ENCODE assay signal across 2 cellular contexts in genomic region chr9:133609311-133610098, GRCh38.
TF ChIP-seq lines count a peak whose summit lies in the region.

Gene FAM163B (minus strand): TSS chr9:133609389. CDS start chr9:133580223, 29,166 bp downstream.

TF ChIP-seq in PFSK-1, 5 proteins besides CTCF, POLR2A, EP300 and RAD21 (continued from another document):
- TF ChIP-seq, protein P1, sequence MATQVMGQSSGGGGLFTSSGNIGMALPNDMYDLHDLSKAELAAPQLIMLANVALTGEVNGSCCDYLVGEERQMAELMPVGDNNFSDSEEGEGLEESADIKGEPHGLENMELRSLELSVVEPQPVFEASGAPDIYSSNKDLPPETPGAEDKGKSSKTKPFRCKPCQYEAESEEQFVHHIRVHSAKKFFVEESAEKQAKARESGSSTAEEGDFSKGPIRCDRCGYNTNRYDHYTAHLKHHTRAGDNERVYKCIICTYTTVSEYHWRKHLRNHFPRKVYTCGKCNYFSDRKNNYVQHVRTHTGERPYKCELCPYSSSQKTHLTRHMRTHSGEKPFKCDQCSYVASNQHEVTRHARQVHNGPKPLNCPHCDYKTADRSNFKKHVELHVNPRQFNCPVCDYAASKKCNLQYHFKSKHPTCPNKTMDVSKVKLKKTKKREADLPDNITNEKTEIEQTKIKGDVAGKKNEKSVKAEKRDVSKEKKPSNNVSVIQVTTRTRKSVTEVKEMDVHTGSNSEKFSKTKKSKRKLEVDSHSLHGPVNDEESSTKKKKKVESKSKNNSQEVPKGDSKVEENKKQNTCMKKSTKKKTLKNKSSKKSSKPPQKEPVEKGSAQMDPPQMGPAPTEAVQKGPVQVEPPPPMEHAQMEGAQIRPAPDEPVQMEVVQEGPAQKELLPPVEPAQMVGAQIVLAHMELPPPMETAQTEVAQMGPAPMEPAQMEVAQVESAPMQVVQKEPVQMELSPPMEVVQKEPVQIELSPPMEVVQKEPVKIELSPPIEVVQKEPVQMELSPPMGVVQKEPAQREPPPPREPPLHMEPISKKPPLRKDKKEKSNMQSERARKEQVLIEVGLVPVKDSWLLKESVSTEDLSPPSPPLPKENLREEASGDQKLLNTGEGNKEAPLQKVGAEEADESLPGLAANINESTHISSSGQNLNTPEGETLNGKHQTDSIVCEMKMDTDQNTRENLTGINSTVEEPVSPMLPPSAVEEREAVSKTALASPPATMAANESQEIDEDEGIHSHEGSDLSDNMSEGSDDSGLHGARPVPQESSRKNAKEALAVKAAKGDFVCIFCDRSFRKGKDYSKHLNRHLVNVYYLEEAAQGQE (IDR thresholded peaks at IDR 0.05; ENCODE audit: insufficient read depth in 1 of 2, low read depth in 2 of 2, low read length in 2 of 2) = peak; percentile 94 to 98

TF ChIP-seq in HepG2, 621 proteins besides CTCF, POLR2A, EP300 and RAD21 (continued from another document and continues in another):
- TF ChIP-seq, protein P2, sequence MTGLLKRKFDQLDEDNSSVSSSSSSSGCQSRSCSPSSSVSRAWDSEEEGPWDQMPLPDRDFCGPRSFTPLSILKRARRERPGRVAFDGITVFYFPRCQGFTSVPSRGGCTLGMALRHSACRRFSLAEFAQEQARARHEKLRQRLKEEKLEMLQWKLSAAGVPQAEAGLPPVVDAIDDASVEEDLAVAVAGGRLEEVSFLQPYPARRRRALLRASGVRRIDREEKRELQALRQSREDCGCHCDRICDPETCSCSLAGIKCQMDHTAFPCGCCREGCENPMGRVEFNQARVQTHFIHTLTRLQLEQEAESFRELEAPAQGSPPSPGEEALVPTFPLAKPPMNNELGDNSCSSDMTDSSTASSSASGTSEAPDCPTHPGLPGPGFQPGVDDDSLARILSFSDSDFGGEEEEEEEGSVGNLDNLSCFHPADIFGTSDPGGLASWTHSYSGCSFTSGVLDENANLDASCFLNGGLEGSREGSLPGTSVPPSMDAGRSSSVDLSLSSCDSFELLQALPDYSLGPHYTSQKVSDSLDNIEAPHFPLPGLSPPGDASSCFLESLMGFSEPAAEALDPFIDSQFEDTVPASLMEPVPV (CRISPR knock-in tag; IDR thresholded peaks at IDR 0.05) = no peak
- TF ChIP-seq, protein P3, sequence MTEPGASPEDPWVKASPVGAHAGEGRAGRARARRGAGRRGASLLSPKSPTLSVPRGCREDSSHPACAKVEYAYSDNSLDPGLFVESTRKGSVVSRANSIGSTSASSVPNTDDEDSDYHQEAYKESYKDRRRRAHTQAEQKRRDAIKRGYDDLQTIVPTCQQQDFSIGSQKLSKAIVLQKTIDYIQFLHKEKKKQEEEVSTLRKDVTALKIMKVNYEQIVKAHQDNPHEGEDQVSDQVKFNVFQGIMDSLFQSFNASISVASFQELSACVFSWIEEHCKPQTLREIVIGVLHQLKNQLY (CRISPR knock-in tag; IDR thresholded peaks at IDR 0.05) = no peak
- no peak for TF ChIP-seq ZNF550 (CRISPR knock-in tag; IDR thresholded peaks at IDR 0.05; ENCODE audit: borderline replicate concordance)
- TF ChIP-seq BHLHE40 (IDR thresholded peaks at IDR 0.05; ENCODE audit: low read length) = no peak
- TF ChIP-seq ZNF576 (CRISPR knock-in tag; IDR thresholded peaks at IDR 0.05) = no peak
- no peak for TF ChIP-seq ZNF24 (IDR thresholded peaks at IDR 0.05)
- no peak for TF ChIP-seq HIVEP1 (CRISPR knock-in tag; IDR thresholded peaks at IDR 0.05)
- TF ChIP-seq, protein P4, sequence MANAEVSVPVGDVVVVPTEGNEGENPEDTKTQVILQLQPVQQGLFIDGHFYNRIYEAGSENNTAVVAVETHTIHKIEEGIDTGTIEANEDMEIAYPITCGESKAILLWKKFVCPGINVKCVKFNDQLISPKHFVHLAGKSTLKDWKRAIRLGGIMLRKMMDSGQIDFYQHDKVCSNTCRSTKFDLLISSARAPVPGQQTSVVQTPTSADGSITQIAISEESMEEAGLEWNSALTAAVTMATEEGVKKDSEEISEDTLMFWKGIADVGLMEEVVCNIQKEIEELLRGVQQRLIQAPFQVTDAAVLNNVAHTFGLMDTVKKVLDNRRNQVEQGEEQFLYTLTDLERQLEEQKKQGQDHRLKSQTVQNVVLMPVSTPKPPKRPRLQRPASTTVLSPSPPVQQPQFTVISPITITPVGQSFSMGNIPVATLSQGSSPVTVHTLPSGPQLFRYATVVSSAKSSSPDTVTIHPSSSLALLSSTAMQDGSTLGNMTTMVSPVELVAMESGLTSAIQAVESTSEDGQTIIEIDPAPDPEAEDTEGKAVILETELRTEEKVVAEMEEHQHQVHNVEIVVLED (CRISPR knock-in tag; IDR thresholded peaks at IDR 0.05; ENCODE audit: borderline replicate concordance) = no peak
- TF ChIP-seq GPN1 (CRISPR knock-in tag; IDR thresholded peaks at IDR 0.05; ENCODE audit: borderline replicate concordance) = no peak
- no peak for TF ChIP-seq ZNF670 (CRISPR knock-in tag; IDR thresholded peaks at IDR 0.05; ENCODE audit: borderline replicate concordance)
- no peak for TF ChIP-seq FOXJ3 (CRISPR knock-in tag; IDR thresholded peaks at IDR 0.05; ENCODE audit: borderline replicate concordance)
- TF ChIP-seq CEBPG (CRISPR knock-in tag; IDR thresholded peaks at IDR 0.05) = no peak
- TF ChIP-seq FOXP4 (CRISPR knock-in tag; IDR thresholded peaks at IDR 0.05) = no peak
- TF ChIP-seq ZNF691 (CRISPR knock-in tag; IDR thresholded peaks at IDR 0.05; ENCODE audit: borderline replicate concordance, low read depth) = no peak
- TF ChIP-seq RARG (CRISPR knock-in tag; IDR thresholded peaks at IDR 0.05; ENCODE audit: low read depth) = no peak
- TF ChIP-seq ZSCAN9 (CRISPR knock-in tag; IDR thresholded peaks at IDR 0.05; ENCODE audit: borderline replicate concordance) = peak; percentile 72; the same call in 1 of the 2 replicates
- TF ChIP-seq EHMT2 (IDR thresholded peaks at IDR 0.05; ENCODE audit: borderline replicate concordance, low read depth, low read length) = peak; percentile 79; the same call in 1 of the 2 replicates
- no peak for TF ChIP-seq HNF4G (IDR thresholded peaks at IDR 0.05; ENCODE audit: borderline replicate concordance, low read depth, low read length)
- no peak for TF ChIP-seq HNF4G (CRISPR knock-in tag; IDR thresholded peaks at IDR 0.05; ENCODE audit: borderline replicate concordance, low read depth)
- 0 out of 2 replicates have a peak, but pooled peaks have one; percentile 48 for TF ChIP-seq EEA1 (CRISPR knock-in tag; IDR thresholded peaks at IDR 0.05; ENCODE audit: borderline replicate concordance)
- no peak for TF ChIP-seq GZF1 (CRISPR knock-in tag; IDR thresholded peaks at IDR 0.05)
- TF ChIP-seq ZNF558 (CRISPR knock-in tag; IDR thresholded peaks at IDR 0.05; ENCODE audit: borderline replicate concordance) = no peak; the same call in 1 of the 2 replicates
- no peak for TF ChIP-seq SCMH1 (CRISPR knock-in tag; IDR thresholded peaks at IDR 0.05; ENCODE audit: borderline replicate concordance)
- no peak for TF ChIP-seq ATRX (CRISPR knock-in tag; IDR thresholded peaks at IDR 0.05; ENCODE audit: borderline replicate concordance)
- peak; percentile 89; the same call in 1 of the 2 replicates for TF ChIP-seq ZNF766 (CRISPR knock-in tag; IDR thresholded peaks at IDR 0.05; ENCODE audit: borderline replicate concordance)
- TF ChIP-seq ZNF264 (CRISPR knock-in tag; IDR thresholded peaks at IDR 0.05) = no peak
- TF ChIP-seq ZBTB42 (CRISPR knock-in tag; IDR thresholded peaks at IDR 0.05) = no peak
- no peak for TF ChIP-seq RXRA (CRISPR knock-in tag; IDR thresholded peaks at IDR 0.05)
- TF ChIP-seq MIXL1 (CRISPR knock-in tag; IDR thresholded peaks at IDR 0.05) = no peak
- no peak for TF ChIP-seq ZMAT5 (CRISPR knock-in tag; IDR thresholded peaks at IDR 0.05; ENCODE audit: borderline replicate concordance, low read depth)
- TF ChIP-seq KDM2A (CRISPR knock-in tag; IDR thresholded peaks at IDR 0.05; ENCODE audit: borderline replicate concordance, low read depth) = peak; percentile 41; the same call in 1 of the 2 replicates
- TF ChIP-seq ARID5B (CRISPR knock-in tag; IDR thresholded peaks at IDR 0.05) = peak; percentile 32; the same call in 1 of the 2 replicates
- TF ChIP-seq ZNF329 (CRISPR knock-in tag; IDR thresholded peaks at IDR 0.05; ENCODE audit: low read depth) = peak; percentile 70; the same call in 1 of the 2 replicates
- TF ChIP-seq, protein P5, sequence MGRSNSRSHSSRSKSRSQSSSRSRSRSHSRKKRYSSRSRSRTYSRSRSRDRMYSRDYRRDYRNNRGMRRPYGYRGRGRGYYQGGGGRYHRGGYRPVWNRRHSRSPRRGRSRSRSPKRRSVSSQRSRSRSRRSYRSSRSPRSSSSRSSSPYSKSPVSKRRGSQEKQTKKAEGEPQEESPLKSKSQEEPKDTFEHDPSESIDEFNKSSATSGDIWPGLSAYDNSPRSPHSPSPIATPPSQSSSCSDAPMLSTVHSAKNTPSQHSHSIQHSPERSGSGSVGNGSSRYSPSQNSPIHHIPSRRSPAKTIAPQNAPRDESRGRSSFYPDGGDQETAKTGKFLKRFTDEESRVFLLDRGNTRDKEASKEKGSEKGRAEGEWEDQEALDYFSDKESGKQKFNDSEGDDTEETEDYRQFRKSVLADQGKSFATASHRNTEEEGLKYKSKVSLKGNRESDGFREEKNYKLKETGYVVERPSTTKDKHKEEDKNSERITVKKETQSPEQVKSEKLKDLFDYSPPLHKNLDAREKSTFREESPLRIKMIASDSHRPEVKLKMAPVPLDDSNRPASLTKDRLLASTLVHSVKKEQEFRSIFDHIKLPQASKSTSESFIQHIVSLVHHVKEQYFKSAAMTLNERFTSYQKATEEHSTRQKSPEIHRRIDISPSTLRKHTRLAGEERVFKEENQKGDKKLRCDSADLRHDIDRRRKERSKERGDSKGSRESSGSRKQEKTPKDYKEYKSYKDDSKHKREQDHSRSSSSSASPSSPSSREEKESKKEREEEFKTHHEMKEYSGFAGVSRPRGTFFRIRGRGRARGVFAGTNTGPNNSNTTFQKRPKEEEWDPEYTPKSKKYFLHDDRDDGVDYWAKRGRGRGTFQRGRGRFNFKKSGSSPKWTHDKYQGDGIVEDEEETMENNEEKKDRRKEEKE (IDR thresholded peaks at IDR 0.05) = no peak
- TF ChIP-seq HOXA9 (CRISPR knock-in tag; IDR thresholded peaks at IDR 0.05; ENCODE audit: borderline replicate concordance) = no peak
- peak; percentile 76; the same call in 1 of the 2 replicates for TF ChIP-seq ATF7-NPFF (CRISPR knock-in tag; IDR thresholded peaks at IDR 0.05; ENCODE audit: low read depth)
- TF ChIP-seq, protein P6, sequence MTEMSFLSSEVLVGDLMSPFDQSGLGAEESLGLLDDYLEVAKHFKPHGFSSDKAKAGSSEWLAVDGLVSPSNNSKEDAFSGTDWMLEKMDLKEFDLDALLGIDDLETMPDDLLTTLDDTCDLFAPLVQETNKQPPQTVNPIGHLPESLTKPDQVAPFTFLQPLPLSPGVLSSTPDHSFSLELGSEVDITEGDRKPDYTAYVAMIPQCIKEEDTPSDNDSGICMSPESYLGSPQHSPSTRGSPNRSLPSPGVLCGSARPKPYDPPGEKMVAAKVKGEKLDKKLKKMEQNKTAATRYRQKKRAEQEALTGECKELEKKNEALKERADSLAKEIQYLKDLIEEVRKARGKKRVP (CRISPR knock-in tag; IDR thresholded peaks at IDR 0.05) = no peak
- no peak for TF ChIP-seq ZNF224 (CRISPR knock-in tag; IDR thresholded peaks at IDR 0.05)
